Comparison of ENCODE assay signal across 1 cellular context in genomic region chr2:180075763-180076362, GRCh38.
TF ChIP-seq lines count a peak whose summit lies in the region.

No MANE protein-coding gene starts in this region.

TF ChIP-seq in H1, 55 proteins besides CTCF, POLR2A, EP300 and RAD21:
- no peak for TF ChIP-seq RFX5 (IDR thresholded peaks at IDR 0.05; ENCODE audit: borderline replicate concordance, low read depth, low read length)
- TF ChIP-seq RBBP5 (IDR thresholded peaks at IDR 0.05; ENCODE audit: borderline replicate concordance, low read depth, low read length) = no peak
- TF ChIP-seq, protein P1, sequence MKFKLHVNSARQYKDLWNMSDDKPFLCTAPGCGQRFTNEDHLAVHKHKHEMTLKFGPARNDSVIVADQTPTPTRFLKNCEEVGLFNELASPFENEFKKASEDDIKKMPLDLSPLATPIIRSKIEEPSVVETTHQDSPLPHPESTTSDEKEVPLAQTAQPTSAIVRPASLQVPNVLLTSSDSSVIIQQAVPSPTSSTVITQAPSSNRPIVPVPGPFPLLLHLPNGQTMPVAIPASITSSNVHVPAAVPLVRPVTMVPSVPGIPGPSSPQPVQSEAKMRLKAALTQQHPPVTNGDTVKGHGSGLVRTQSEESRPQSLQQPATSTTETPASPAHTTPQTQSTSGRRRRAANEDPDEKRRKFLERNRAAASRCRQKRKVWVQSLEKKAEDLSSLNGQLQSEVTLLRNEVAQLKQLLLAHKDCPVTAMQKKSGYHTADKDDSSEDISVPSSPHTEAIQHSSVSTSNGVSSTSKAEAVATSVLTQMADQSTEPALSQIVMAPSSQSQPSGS (IDR thresholded peaks at IDR 0.05; ENCODE audit: low read length) = no peak
- TF ChIP-seq, protein P2, sequence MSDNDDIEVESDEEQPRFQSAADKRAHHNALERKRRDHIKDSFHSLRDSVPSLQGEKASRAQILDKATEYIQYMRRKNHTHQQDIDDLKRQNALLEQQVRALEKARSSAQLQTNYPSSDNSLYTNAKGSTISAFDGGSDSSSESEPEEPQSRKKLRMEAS (IDR thresholded peaks at IDR 0.05) = no peak
- TF ChIP-seq, protein P3, sequence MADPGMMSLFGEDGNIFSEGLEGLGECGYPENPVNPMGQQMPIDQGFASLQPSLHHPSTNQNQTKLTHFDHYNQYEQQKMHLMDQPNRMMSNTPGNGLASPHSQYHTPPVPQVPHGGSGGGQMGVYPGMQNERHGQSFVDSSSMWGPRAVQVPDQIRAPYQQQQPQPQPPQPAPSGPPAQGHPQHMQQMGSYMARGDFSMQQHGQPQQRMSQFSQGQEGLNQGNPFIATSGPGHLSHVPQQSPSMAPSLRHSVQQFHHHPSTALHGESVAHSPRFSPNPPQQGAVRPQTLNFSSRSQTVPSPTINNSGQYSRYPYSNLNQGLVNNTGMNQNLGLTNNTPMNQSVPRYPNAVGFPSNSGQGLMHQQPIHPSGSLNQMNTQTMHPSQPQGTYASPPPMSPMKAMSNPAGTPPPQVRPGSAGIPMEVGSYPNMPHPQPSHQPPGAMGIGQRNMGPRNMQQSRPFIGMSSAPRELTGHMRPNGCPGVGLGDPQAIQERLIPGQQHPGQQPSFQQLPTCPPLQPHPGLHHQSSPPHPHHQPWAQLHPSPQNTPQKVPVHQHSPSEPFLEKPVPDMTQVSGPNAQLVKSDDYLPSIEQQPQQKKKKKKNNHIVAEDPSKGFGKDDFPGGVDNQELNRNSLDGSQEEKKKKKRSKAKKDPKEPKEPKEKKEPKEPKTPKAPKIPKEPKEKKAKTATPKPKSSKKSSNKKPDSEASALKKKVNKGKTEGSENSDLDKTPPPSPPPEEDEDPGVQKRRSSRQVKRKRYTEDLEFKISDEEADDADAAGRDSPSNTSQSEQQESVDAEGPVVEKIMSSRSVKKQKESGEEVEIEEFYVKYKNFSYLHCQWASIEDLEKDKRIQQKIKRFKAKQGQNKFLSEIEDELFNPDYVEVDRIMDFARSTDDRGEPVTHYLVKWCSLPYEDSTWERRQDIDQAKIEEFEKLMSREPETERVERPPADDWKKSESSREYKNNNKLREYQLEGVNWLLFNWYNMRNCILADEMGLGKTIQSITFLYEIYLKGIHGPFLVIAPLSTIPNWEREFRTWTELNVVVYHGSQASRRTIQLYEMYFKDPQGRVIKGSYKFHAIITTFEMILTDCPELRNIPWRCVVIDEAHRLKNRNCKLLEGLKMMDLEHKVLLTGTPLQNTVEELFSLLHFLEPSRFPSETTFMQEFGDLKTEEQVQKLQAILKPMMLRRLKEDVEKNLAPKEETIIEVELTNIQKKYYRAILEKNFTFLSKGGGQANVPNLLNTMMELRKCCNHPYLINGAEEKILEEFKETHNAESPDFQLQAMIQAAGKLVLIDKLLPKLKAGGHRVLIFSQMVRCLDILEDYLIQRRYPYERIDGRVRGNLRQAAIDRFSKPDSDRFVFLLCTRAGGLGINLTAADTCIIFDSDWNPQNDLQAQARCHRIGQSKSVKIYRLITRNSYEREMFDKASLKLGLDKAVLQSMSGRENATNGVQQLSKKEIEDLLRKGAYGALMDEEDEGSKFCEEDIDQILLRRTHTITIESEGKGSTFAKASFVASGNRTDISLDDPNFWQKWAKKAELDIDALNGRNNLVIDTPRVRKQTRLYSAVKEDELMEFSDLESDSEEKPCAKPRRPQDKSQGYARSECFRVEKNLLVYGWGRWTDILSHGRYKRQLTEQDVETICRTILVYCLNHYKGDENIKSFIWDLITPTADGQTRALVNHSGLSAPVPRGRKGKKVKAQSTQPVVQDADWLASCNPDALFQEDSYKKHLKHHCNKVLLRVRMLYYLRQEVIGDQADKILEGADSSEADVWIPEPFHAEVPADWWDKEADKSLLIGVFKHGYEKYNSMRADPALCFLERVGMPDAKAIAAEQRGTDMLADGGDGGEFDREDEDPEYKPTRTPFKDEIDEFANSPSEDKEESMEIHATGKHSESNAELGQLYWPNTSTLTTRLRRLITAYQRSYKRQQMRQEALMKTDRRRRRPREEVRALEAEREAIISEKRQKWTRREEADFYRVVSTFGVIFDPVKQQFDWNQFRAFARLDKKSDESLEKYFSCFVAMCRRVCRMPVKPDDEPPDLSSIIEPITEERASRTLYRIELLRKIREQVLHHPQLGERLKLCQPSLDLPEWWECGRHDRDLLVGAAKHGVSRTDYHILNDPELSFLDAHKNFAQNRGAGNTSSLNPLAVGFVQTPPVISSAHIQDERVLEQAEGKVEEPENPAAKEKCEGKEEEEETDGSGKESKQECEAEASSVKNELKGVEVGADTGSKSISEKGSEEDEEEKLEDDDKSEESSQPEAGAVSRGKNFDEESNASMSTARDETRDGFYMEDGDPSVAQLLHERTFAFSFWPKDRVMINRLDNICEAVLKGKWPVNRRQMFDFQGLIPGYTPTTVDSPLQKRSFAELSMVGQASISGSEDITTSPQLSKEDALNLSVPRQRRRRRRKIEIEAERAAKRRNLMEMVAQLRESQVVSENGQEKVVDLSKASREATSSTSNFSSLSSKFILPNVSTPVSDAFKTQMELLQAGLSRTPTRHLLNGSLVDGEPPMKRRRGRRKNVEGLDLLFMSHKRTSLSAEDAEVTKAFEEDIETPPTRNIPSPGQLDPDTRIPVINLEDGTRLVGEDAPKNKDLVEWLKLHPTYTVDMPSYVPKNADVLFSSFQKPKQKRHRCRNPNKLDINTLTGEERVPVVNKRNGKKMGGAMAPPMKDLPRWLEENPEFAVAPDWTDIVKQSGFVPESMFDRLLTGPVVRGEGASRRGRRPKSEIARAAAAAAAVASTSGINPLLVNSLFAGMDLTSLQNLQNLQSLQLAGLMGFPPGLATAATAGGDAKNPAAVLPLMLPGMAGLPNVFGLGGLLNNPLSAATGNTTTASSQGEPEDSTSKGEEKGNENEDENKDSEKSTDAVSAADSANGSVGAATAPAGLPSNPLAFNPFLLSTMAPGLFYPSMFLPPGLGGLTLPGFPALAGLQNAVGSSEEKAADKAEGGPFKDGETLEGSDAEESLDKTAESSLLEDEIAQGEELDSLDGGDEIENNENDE (IDR thresholded peaks at IDR 0.05; ENCODE audit: insufficient replicate concordance, low read length) = no peak
- no peak for TF ChIP-seq BCL11A (IDR thresholded peaks at IDR 0.05; ENCODE audit: low read depth in 2 of 2, low read length in 2 of 2)
- TF ChIP-seq KDM4A (IDR thresholded peaks at IDR 0.05; ENCODE audit: low read depth, low read length, severe bottlenecking) = no peak
- no peak for TF ChIP-seq ASH2L (IDR thresholded peaks at IDR 0.05; ENCODE audit: low read length)
- no peak for TF ChIP-seq KDM1A (IDR thresholded peaks at IDR 0.05; ENCODE audit: borderline replicate concordance, low read length)
- TF ChIP-seq POU5F1 (IDR thresholded peaks at IDR 0.05; ENCODE audit: low read depth, low read length) = no peak
- TF ChIP-seq GTF2F1 (IDR thresholded peaks at IDR 0.05; ENCODE audit: borderline replicate concordance, low read depth, low read length) = no peak
- no peak for TF ChIP-seq ATF3 (IDR thresholded peaks at IDR 0.05; ENCODE audit: insufficient read depth, low read depth, low read length)
- TF ChIP-seq JUND (IDR thresholded peaks at IDR 0.05; ENCODE audit: low read length) = no peak
- TF ChIP-seq EZH2 (IDR thresholded peaks at IDR 0.05; ENCODE audit: low read depth, low read length, severe bottlenecking) = no peak
